Comparison of ENCODE assay signal across 20 cellular contexts in the genomic region with DNA sequence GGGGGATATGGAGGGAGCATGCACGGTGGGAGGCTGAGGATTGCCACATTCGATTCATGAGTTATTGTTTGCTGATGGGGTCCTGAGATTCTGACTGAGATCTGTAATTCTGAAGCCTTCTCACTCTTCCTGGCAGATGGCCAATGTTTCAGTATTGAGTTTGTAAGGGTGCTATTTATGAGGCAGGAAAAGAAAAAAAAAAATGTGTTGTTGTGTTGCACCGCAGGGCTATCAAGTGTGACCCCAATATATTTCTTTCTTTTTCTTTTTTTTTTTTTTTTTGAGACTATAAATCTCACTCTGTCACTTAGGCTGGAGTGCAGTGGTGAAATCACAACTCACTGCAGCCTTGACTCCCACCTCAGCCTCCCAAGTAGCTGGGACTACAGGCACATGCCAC. TPM values are rescaled to one million over a fixed set of nuclear protein-coding genes. Genes with fewer than 3 reads are reported as not detected.
A peak's percentile ranks its signal among the peaks of the same experiment; 100 is the strongest.
DNase-seq lines count a peak whose midpoint lies in the region; ATAC-seq, FAIRE-seq and TF ChIP-seq lines count a peak whose summit lies in the region.
"Had no signal": no experiment of that assay in that cellular context is flagged by ENCODE, and none has a peak within 500 bp of the region (broad histone marks: within the 10 kb centered on the region; RNA-seq: fewer than 3 reads in every experiment).

No MANE protein-coding gene starts in this region.

- 3% methylated on average over 3 of the region's 3 CpGs for WGBS in GM12878 (ENCODE audit: insufficient coverage, insufficient replicate concordance, low lambda C conversion rate, missing lambda C conversion rate)

- BruUV-seq in GM12878 (replicated peaks; lab: Mats Ljungman, UMichigan): no TSS peak

- peak; percentile 24 for DNase-seq in NCI-H2196 (lab: John Stamatoyannopoulos, UW; ENCODE audit: unreplicated experiment)
- DNase-seq in NCI-H2196 treated with DMSO at 0.1 percent for 48 hours (lab: John Stamatoyannopoulos, UW; ENCODE audit: unreplicated experiment): no peak
- DNase-seq in H7: no peak
- peak; percentile 66 for DNase-seq in GM12878 (ENCODE audit: low read depth, low spot score)
- no peak for DNase-seq in neural progenitor cell (ENCODE audit: low spot score)
- no peak for DNase-seq in stimulated activated CD4-positive, alpha-beta T cell treated with anti-CD3 and anti-CD28 coated beads, Interleukin-4, amount 100 ng/mL, for 24 hours
- DNase-seq in sciatic nerve (ENCODE audit: low spot score): no peak
- DNase-seq: activated CD4-positive, alpha-beta T cell treated with anti-CD3 and anti-CD28 coated beads for 4 hours; activated CD8-positive, alpha-beta memory T cell treated with anti-CD3 and anti-CD28 coated beads, Interleukin-2, amount 50 U/mL, for 48 hours; activated naive CD4-positive, alpha-beta T cell treated with anti-CD3 and anti-CD28 coated beads for 36 hours; NCI-H2107; T-helper 9 cell; tibial artery had no signal

- H3K4me1 ChIP-seq in GM12878 (ENCODE audit: control insufficient read depth, insufficient read depth, low read length): peaks cover 18% of the 10 kb centered on the region
- H3K4me1 ChIP-seq in neural progenitor cell: peaks cover 18% of the 10 kb centered on the region
- H3K4me1 ChIP-seq: SJCRH30 had no signal

- H3K9ac ChIP-seq in GM12878 (ENCODE audit: control insufficient read depth, insufficient read depth, low read length) (no peak overlapping the region), neural progenitor cell (no peak overlapping the region)
- H3K9ac ChIP-seq: parathyroid adenoma had no signal

- intact Hi-C loops in GM12878 (cut with micrococcal nuclease; ENCODE audit: unreplicated experiment) (no loop called here), sciatic nerve (cut with DNase I) (no loop called here)

- ATAC-seq in GM12878 (peak; percentile 24), HG02588 (IDR thresholded peaks at IDR 0.05; ENCODE audit: unreplicated experiment) (no peak), sciatic nerve (no peak)
- ATAC-seq: A549; stimulated activated effector memory CD8-positive, alpha-beta T cell treated with anti-CD3 and anti-CD28 coated beads, Interleukin-12 subunit alpha, Interleukin-12 subunit beta, amount 100 ng/mL, for 72 hours had no signal

- no peaks in the 10 kb centered on the region for H3K9me3 Mint-ChIP-seq in neural progenitor cell
- H3K9me3 Mint-ChIP-seq: activated naive CD4-positive, alpha-beta T cell treated with anti-CD3 and anti-CD28 coated beads for 36 hours; stimulated activated effector memory CD8-positive, alpha-beta T cell treated with anti-CD3 and anti-CD28 coated beads, Interleukin-12 subunit alpha, Interleukin-12 subunit beta, amount 100 ng/mL, for 72 hours had no signal

- CTCF ChIA-PET in GM12878 (lab: Yijun Ruan, JAX): no interaction called here

- H3K27me3 Mint-ChIP-seq in neural progenitor cell (ENCODE audit: insufficient read depth, low read depth): peaks cover 4% of the 10 kb centered on the region

- H3K27ac Mint-ChIP-seq in neural progenitor cell: no peak overlapping the region
- H3K27ac Mint-ChIP-seq: activated naive CD4-positive, alpha-beta T cell treated with anti-CD3 and anti-CD28 coated beads for 36 hours; stimulated activated effector memory CD8-positive, alpha-beta T cell treated with anti-CD3 and anti-CD28 coated beads, Interleukin-12 subunit alpha, Interleukin-12 subunit beta, amount 100 ng/mL, for 72 hours had no signal

- peak overlapping the region; percentile 70 for H3K4me2 ChIP-seq in GM12878 (ENCODE audit: control insufficient read depth, insufficient read depth)
- peak overlapping the region; percentile 72 for H3K4me2 ChIP-seq in neural progenitor cell
- H3K4me2 ChIP-seq: A549 had no signal

- SMC1A ChIA-PET in GM12878 (lab: Charles Lee; ENCODE audit: uncharacterized antibody, unreplicated experiment): no interaction called here

- H3K9me3 ChIP-seq in GM12878 (replicated peaks; ENCODE audit: control insufficient read depth, insufficient read depth, low read length): no peaks in the 10 kb centered on the region
- H3K9me3 ChIP-seq in neural progenitor cell (ENCODE audit: low read depth): no peaks in the 10 kb centered on the region
- H3K9me3 ChIP-seq: A549, SJCRH30, tibial artery had no signal

- peaks cover 10% of the 10 kb centered on the region for H3K79me2 ChIP-seq in GM12878 (ENCODE audit: control insufficient read depth, insufficient read depth, low read length)
- H3K79me2 ChIP-seq in neural progenitor cell (ENCODE audit: low read depth): peaks cover 41% of the 10 kb centered on the region

- H3K27me3 ChIP-seq in H7 (ENCODE audit: control insufficient read depth, insufficient read depth, low read length) (no peaks in the 10 kb centered on the region), GM12878 (replicated peaks in 1 of 2; ENCODE audit: control insufficient read depth in 2 of 2, insufficient read depth in 2 of 2, low read length in 1 of 2) (no peaks in the 10 kb centered on the region), neural progenitor cell (no peaks in the 10 kb centered on the region)
- H3K27me3 ChIP-seq: SJCRH30 had no signal

- H2AFZ ChIP-seq in GM12878 (ENCODE audit: control insufficient read depth, low read depth, low read length): peak overlapping the region; percentile 22
- H2AFZ ChIP-seq in neural progenitor cell (replicated peaks): peak overlapping the region; percentile 83
- H2AFZ ChIP-seq: parathyroid adenoma had no signal

- TF ChIP-seq EP300 in GM12878 (IDR thresholded peaks at IDR 0.05; ENCODE audit: borderline replicate concordance in 1 of 2, control insufficient read depth in 1 of 2, low read depth in 2 of 2, low read length in 2 of 2): no peak

- no peak for TF ChIP-seq POLR2A in GM12878 (IDR thresholded peaks at IDR 0.05; ENCODE audit: low read depth, low read length)

- no peaks in the 10 kb centered on the region for H4K20me1 ChIP-seq in GM12878 (ENCODE audit: control insufficient read depth, insufficient read depth)
- H4K20me1 ChIP-seq in neural progenitor cell (ENCODE audit: low read depth): peaks cover 4% of the 10 kb centered on the region

- POLR2A ChIA-PET in GM12878 (lab: Charles Lee): interaction anchor here (0.9 kb wide), 1 partner anchor 28 kb away, joined by 5 read pairs; no protein-coding TSS in a partner anchor

- peak overlapping the region; percentile 38; the same call in 1 of the 2 replicates for H3K27ac ChIP-seq in GM12878 (ENCODE audit: control insufficient read depth, insufficient read depth)
- H3K27ac ChIP-seq in neural progenitor cell: peak overlapping the region; percentile 79
- H3K27ac ChIP-seq: A549, parathyroid adenoma, SJCRH30, skin epidermis, tibial artery had no signal

- no peaks in the 10 kb centered on the region for H3K36me3 ChIP-seq in H7 (replicated peaks; ENCODE audit: control insufficient read depth, insufficient read depth, low read length)
- no peaks in the 10 kb centered on the region for H3K36me3 ChIP-seq in GM12878 (ENCODE audit: control insufficient read depth in 2 of 2, insufficient read depth in 2 of 2, low read length in 1 of 2)
- no peaks in the 10 kb centered on the region for H3K36me3 ChIP-seq in neural progenitor cell
- H3K36me3 ChIP-seq: SJCRH30, tibial artery had no signal

- H3K4me3 ChIP-seq in H7 (ENCODE audit: insufficient read depth, low read depth, low read length) (peak overlapping the region; percentile 58), GM12878 (no peak overlapping the region), neural progenitor cell (peak overlapping the region; percentile 27)
- H3K4me3 ChIP-seq: A549, SJCRH30, skin epidermis, tibial artery had no signal

- H3K36me3 Mint-ChIP-seq in neural progenitor cell: no peaks in the 10 kb centered on the region

- no peak overlapping the region for H3K4me3 Mint-ChIP-seq in neural progenitor cell
- H3K4me3 Mint-ChIP-seq: activated naive CD4-positive, alpha-beta T cell treated with anti-CD3 and anti-CD28 coated beads for 36 hours; stimulated activated effector memory CD8-positive, alpha-beta T cell treated with anti-CD3 and anti-CD28 coated beads, Interleukin-12 subunit alpha, Interleukin-12 subunit beta, amount 100 ng/mL, for 72 hours had no signal

- RAD21 ChIA-PET in GM12878 (lab: Charles Lee; ENCODE audit: unreplicated experiment): interaction anchor here (0.5 kb wide), 1 partner anchor 9 kb away, joined by 3 read pairs; no protein-coding TSS in a partner anchor

- FAIRE-seq in GM12878 (lab: Jason Lieb, UNC): peak; percentile 80
- FAIRE-seq: A549, H54 had no signal

- TF ChIP-seq CTCF in GM12878 (IDR thresholded peaks at IDR 0.05 in 2 of 3, conservative IDR thresholded peaks at IDR 0.05 in 1 of 3; ENCODE audit: control insufficient read depth in 2 of 3, extremely low read depth in 1 of 3, insufficient read depth in 1 of 3, low read depth in 3 of 3, low read length in 3 of 3): no peak
- TF ChIP-seq CTCF in neural progenitor cell (IDR thresholded peaks at IDR 0.05): no peak

- peaks cover 67% of the 10 kb centered on the region for H3F3A ChIP-seq in neural progenitor cell (ENCODE audit: low read depth)

- H3K4me1 Mint-ChIP-seq in neural progenitor cell: peaks cover 18% of the 10 kb centered on the region

- in situ Hi-C loops in GM12878 (cut with MboI): no loop called here

- no peak for TF ChIP-seq RAD21 in GM12878 (IDR thresholded peaks at IDR 0.05; ENCODE audit: insufficient read depth, low read depth, low read length)

RNA-seq across cellular contexts. Expression of a gene that starts 3.2 kb away (rescaled TPM):
- 23.9 and 38.3 TPM in 2 replicates for total RNA-seq in H7 (2014; rRNA removed; shearing (Covaris generic))
- 29.0 and 32.5 TPM in 2 replicates for total RNA-seq in GM12878 (2013; cell fraction: nucleolus; rRNA removed)
- 18.1 and 28.2 TPM in 2 replicates for total RNA-seq in GM12878 (2014; rRNA removed)
- total RNA-seq in GM12878 (2014; rRNA removed; fragmentation: Illumina TruSeq; extraction: Trizol): 42.7 and 44.4 TPM in 2 replicates
- total RNA-seq in GM12878 (2021): 35.4 and 36.2 TPM in 2 replicates
- polyA plus RNA-seq in GM12878 (2011; ENCODE audit: low read depth): 8.6 TPM
- polyA plus RNA-seq in GM12878 (2011; rRNA removed): 12.1 and 17.4 TPM in 2 replicates
- 3.7 and 4.0 TPM in 2 replicates for polyA plus RNA-seq in GM12878 (2011; cell fraction: cytosol; rRNA removed)
- polyA plus RNA-seq in GM12878 (2011; cell fraction: nucleus; rRNA removed): 5.4 and 7.2 TPM in 2 replicates
- 16.3 and 17.2 TPM in 2 replicates for polyA plus RNA-seq in GM12878 (2012)
- 36.0 and 42.8 TPM in 2 replicates for polyA plus RNA-seq in GM12878 (2014; fragmentation: Illumina TruSeq; extraction: Trizol)
- 1 to 10 TPM; 9.0 to 9.7 TPM for polyA plus RNA-seq in GM12878 (2014; fragmentation: Nextera tagmentation; extraction: Ambion mirVana)
- 18.8 and 19.7 TPM in 2 replicates for polyA plus RNA-seq in GM12878 (2014; rRNA removed)
- polyA plus RNA-seq in GM12878 (2016; fragmentation: Nextera tagmentation; extraction: Ambion mirVana): 10 to 100 TPM; 30.5 to 35.1 TPM
- 6.0 and 11.0 TPM in 2 replicates for polyA minus RNA-seq in GM12878 (2011; rRNA and poly(A)+ RNA removed)
- polyA minus RNA-seq in GM12878 (2011; cell fraction: cytosol; rRNA and poly(A)+ RNA removed): 5.7 and 9.2 TPM in 2 replicates
- 2.8 and 5.5 TPM in 2 replicates for polyA minus RNA-seq in GM12878 (2011; cell fraction: nucleus; rRNA and poly(A)+ RNA removed)
- 46.5 and 48.4 TPM in 2 replicates for total RNA-seq in neural progenitor cell (ENCODE audit: low replicate concordance)
- total RNA-seq in sciatic nerve: 56.4 TPM

RNA-seq across cellular contexts. Expression of a gene that starts 30.5 kb away (rescaled TPM):
- 0.21 TPM in 1 of 2 replicates, not detected in the other for total RNA-seq in H7 (2014; rRNA removed; shearing (Covaris generic))
- 10.0 and 12.6 TPM in 2 replicates for total RNA-seq in GM12878 (2013; cell fraction: nucleolus; rRNA removed)
- total RNA-seq in GM12878 (2014; rRNA removed) (6.8 and 8.0 TPM in 2 replicates), GM12878 (2014; rRNA removed; fragmentation: Illumina TruSeq; extraction: Trizol) (4.9 and 5.4 TPM in 2 replicates), GM12878 (2021) (8.8 and 9.1 TPM in 2 replicates), neural progenitor cell (ENCODE audit: low replicate concordance) (0.03 TPM in 1 of 2 replicates, not detected in the other), sciatic nerve (0.27 TPM)
- 2.0 TPM for polyA plus RNA-seq in GM12878 (2011; ENCODE audit: low read depth)
- polyA plus RNA-seq in GM12878 (2011; rRNA removed) (11.1 and 11.7 TPM in 2 replicates), GM12878 (2014; fragmentation: Illumina TruSeq; extraction: Trizol) (7.8 and 11.6 TPM in 2 replicates), GM12878 (2014; fragmentation: Nextera tagmentation; extraction: Ambion mirVana) (1 to 10 TPM; 2.2 to 4.7 TPM), GM12878 (2014; rRNA removed) (4.2 and 5.7 TPM in 2 replicates), GM12878 (2016; fragmentation: Nextera tagmentation; extraction: Ambion mirVana) (1 to 10 TPM; 5.1 TPM)
- 5.0 and 5.6 TPM in 2 replicates for polyA plus RNA-seq in GM12878 (2011; cell fraction: cytosol; rRNA removed)
- 3.1 and 3.6 TPM in 2 replicates for polyA plus RNA-seq in GM12878 (2011; cell fraction: nucleus; rRNA removed)
- polyA plus RNA-seq in GM12878 (2012): 1.9 and 4.7 TPM in 2 replicates
- polyA minus RNA-seq in GM12878 (2011; rRNA and poly(A)+ RNA removed): 14.4 and 16.4 TPM in 2 replicates
- polyA minus RNA-seq in GM12878 (2011; cell fraction: cytosol; rRNA and poly(A)+ RNA removed): 4.0 and 5.1 TPM in 2 replicates
- polyA minus RNA-seq in GM12878 (2011; cell fraction: nucleus; rRNA and poly(A)+ RNA removed): 1.5 and 1.7 TPM in 2 replicates
- total RNA-seq: activated naive CD4-positive, alpha-beta T cell treated with anti-CD3 and anti-CD28 coated beads for 36 hours had no signal

Comparison
In these comparisons a context has a peak if more than half of its experiments do, and no peak if none do; other contexts are left out.
1. DNase-seq: peak in NCI-H2196 (single experiment) and GM12878 (single experiment); none in NCI-H2196 treated with DMSO at 0.1 percent for 48 hours (single experiment), H7 (single experiment), neural progenitor cell (single experiment), stimulated activated CD4-positive, alpha-beta T cell treated with anti-CD3 and anti-CD28 coated beads, Interleukin-4, amount 100 ng/mL, for 24 hours (single experiment) and sciatic nerve (single experiment).